Comparison of ENCODE assay signal across 8 cellular contexts in genomic region chr2:110678457-110679336, GRCh38. TPM values are rescaled to one million over a fixed set of nuclear protein-coding genes. Genes with fewer than 3 reads are reported as not detected.
DNase-seq lines count a peak whose midpoint lies in the region; ATAC-seq and TF ChIP-seq lines count a peak whose summit lies in the region.

No MANE protein-coding gene starts in this region.

- peaks cover 38% of the 10 kb centered on the region for H3K4me1 Mint-ChIP-seq in T-helper 1 cell treated with Interleukin-12 subunit alpha and Interleukin-12 subunit beta and Interleukin-4 antibody, amounts not matched to agents 30 μg/mL and 1 μg/mL, for 36 hours (ENCODE audit: low read depth)
- H3K4me1 Mint-ChIP-seq in stimulated activated naive B cell treated with anti-CD40 and anti-IgM and Interleukin-4, amounts not matched to agents 10 μg/mL and 1 μg/mL and 100 μg/mL, for 72 hours: peaks cover 17 to 31% of the 10 kb centered on the region in 2 donors

- no peak for TF ChIP-seq CTCF in left lung (IDR thresholded peaks at IDR 0.05)

- intact Hi-C loops in left lung (cut with DNase I): no loop called here

- H3K9me3 Mint-ChIP-seq in T-helper 1 cell treated with Interleukin-12 subunit alpha and Interleukin-12 subunit beta and Interleukin-4 antibody, amounts not matched to agents 30 μg/mL and 1 μg/mL, for 36 hours: no peaks in the 10 kb centered on the region
- no peaks in the 10 kb centered on the region for H3K9me3 Mint-ChIP-seq in stimulated activated naive B cell treated with anti-CD40 and anti-IgM and Interleukin-4, amounts not matched to agents 10 μg/mL and 1 μg/mL and 100 μg/mL, for 72 hours

- peaks cover 5% of the 10 kb centered on the region for H3K36me3 Mint-ChIP-seq in T-helper 1 cell treated with Interleukin-12 subunit alpha and Interleukin-12 subunit beta and Interleukin-4 antibody, amounts not matched to agents 30 μg/mL and 1 μg/mL, for 36 hours (ENCODE audit: low read depth)
- H3K36me3 Mint-ChIP-seq in stimulated activated naive B cell treated with anti-CD40 and anti-IgM and Interleukin-4, amounts not matched to agents 10 μg/mL and 1 μg/mL and 100 μg/mL, for 72 hours: no peaks in the 10 kb centered on the region

- peaks cover 0 to 29% of the 10 kb centered on the region in 2 donors for H3K4me1 ChIP-seq in left lung

- peak overlapping the region; percentile 99 for H3K27ac Mint-ChIP-seq in T-helper 1 cell treated with Interleukin-12 subunit alpha and Interleukin-12 subunit beta and Interleukin-4 antibody, amounts not matched to agents 30 μg/mL and 1 μg/mL, for 36 hours
- peak overlapping the region; percentile 87 for H3K27ac Mint-ChIP-seq in stimulated activated naive B cell treated with anti-CD40 and anti-IgM and Interleukin-4, amounts not matched to agents 10 μg/mL and 1 μg/mL and 100 μg/mL, for 72 hours

- peak overlapping the region; percentile 84 to 92 for H3K27ac ChIP-seq in left lung

- no peaks in the 10 kb centered on the region for H3K27me3 ChIP-seq in left lung

- no peaks in the 10 kb centered on the region for H3K9me3 ChIP-seq in left lung

- DNase-seq in COR-L47 (lab: John Stamatoyannopoulos, UW) (peak; percentile 24), HPDE6-E6E7 (ENCODE audit: extremely low spot score) (peak; percentile 14), cerebellum (ENCODE audit: low spot score) (peak; percentile 16), left lung (peak; percentile 44 to 70), HCEC 1CT (no peak)
- DNase-seq in stimulated activated naive B cell treated with anti-CD40 and anti-IgM and Interleukin-4, amounts not matched to agents 10 μg/mL and 1 μg/mL and 100 μg/mL, for 72 hours: peak; percentile 6

- peak overlapping the region; percentile 96 for H3K4me3 Mint-ChIP-seq in T-helper 1 cell treated with Interleukin-12 subunit alpha and Interleukin-12 subunit beta and Interleukin-4 antibody, amounts not matched to agents 30 μg/mL and 1 μg/mL, for 36 hours
- H3K4me3 Mint-ChIP-seq in stimulated activated naive B cell treated with anti-CD40 and anti-IgM and Interleukin-4, amounts not matched to agents 10 μg/mL and 1 μg/mL and 100 μg/mL, for 72 hours: peak overlapping the region; percentile 87 to 88

- H3K4me3 ChIP-seq in left lung: peak overlapping the region; percentile 55 to 59

- H3K27me3 Mint-ChIP-seq in T-helper 1 cell treated with Interleukin-12 subunit alpha and Interleukin-12 subunit beta and Interleukin-4 antibody, amounts not matched to agents 30 μg/mL and 1 μg/mL, for 36 hours (ENCODE audit: low read depth): peaks cover 13% of the 10 kb centered on the region
- no peaks in the 10 kb centered on the region for H3K27me3 Mint-ChIP-seq in stimulated activated naive B cell treated with anti-CD40 and anti-IgM and Interleukin-4, amounts not matched to agents 10 μg/mL and 1 μg/mL and 100 μg/mL, for 72 hours

- ATAC-seq in left lung (peak; percentile 23), HG03457 (IDR thresholded peaks at IDR 0.05; ENCODE audit: unreplicated experiment) (no peak)
- ATAC-seq in stimulated activated naive B cell treated with anti-CD40 and anti-IgM and Interleukin-4, amounts not matched to agents 10 μg/mL and 1 μg/mL and 100 μg/mL, for 72 hours (replicated peaks): peak; percentile 16 to 22

- H3K36me3 ChIP-seq in left lung: no peaks in the 10 kb centered on the region

RNA-seq across cellular contexts. Expression of gene BUB1, which starts 0.8 kb away (rescaled TPM):
- total RNA-seq in cerebellum (20.8 TPM), left lung (10 to 100 TPM in 1 of 2 donors, 1 to 10 TPM in 1; 7.1 to 10.9 TPM)

RNA-seq across cellular contexts. Expression of gene ACOXL, which starts 53.7 kb away (rescaled TPM):
- 0.18 TPM for total RNA-seq in cerebellum
- total RNA-seq in left lung: 10 to 100 TPM; 29.3 to 30.3 TPM

Comparison
In these comparisons a context has a peak if more than half of its experiments do, and no peak if none do; other contexts are left out.
1. RNA of gene ACOXL, which starts 53.7 kb away (total RNA-seq): 29.3 to 30.3 TPM in left lung; 0.18 TPM in cerebellum (single experiment); every median in the first group is over 10 times any median in the second.